ENCODE assay signal across 8 cellular contexts in genomic region chr5:55159763-55160492, GRCh38. TPM values are rescaled to one million over a fixed set of nuclear protein-coding genes. Genes with fewer than 3 reads are reported as not detected.
A peak's percentile ranks its signal among the peaks of the same experiment; 100 is the strongest.
DNase-seq lines count a peak whose midpoint lies in the region; ATAC-seq and TF ChIP-seq lines count a peak whose summit lies in the region.
"Had no signal": no experiment of that assay in that cellular context is flagged by ENCODE, and none has a peak within 500 bp of the region (broad histone marks: within the 10 kb centered on the region; RNA-seq: fewer than 3 reads in every experiment).

TSS of gene GPX8 (plus strand) at chr5:55160171. CDS start at chr5:55160193, 22 bp downstream.

- no peak for TF ChIP-seq EP300 in neural cell (conservative IDR thresholded peaks at IDR 0.05; ENCODE audit: poor library complexity, severe bottlenecking)

- no peak within 1 kb of the TSS for H3K27ac Mint-ChIP-seq in T-helper 17 cell
- H3K27ac Mint-ChIP-seq: activated naive CD8-positive, alpha-beta T cell had no signal

- no peaks in the 10 kb centered on the region for H3K9me2 ChIP-seq in neural cell (ENCODE audit: insufficient read depth, low read length)

- TF ChIP-seq CTCF in LNCaP clone FGC (IDR thresholded peaks at IDR 0.05; ENCODE audit: control insufficient read depth, extremely low read depth, insufficient read depth) = peak; percentile 54
- peak; percentile 66 for TF ChIP-seq CTCF in fibroblast of villous mesenchyme (IDR thresholded peaks at IDR 0.05; ENCODE audit: insufficient read depth, low read depth, low read length)
- peak; percentile 71 for TF ChIP-seq CTCF in neural cell (IDR thresholded peaks at IDR 0.05; ENCODE audit: poor library complexity, severe bottlenecking)

- H3K4me3 ChIP-seq in LNCaP clone FGC (ENCODE audit: low read depth, low read length) (peak within 1 kb of the TSS; percentile 54), fibroblast of villous mesenchyme (ENCODE audit: low read depth, low read length) (peak within 1 kb of the TSS; percentile 69), neural cell (ENCODE audit: low read length) (no peak within 1 kb of the TSS)

- peak; percentile 93 for DNase-seq in ELR (ENCODE audit: low read depth)
- peak; percentile 46 for DNase-seq in LNCaP clone FGC (ENCODE audit: low read depth)
- no peak for DNase-seq in T-helper 17 cell
- DNase-seq in fibroblast of villous mesenchyme (ENCODE audit: low read depth) = peak; percentile 94
- no peak for DNase-seq in germinal center (ENCODE audit: low spot score)

- peaks cover 47% of the 10 kb centered on the region for H3K27me3 Mint-ChIP-seq in T-helper 17 cell

- no peaks in the 10 kb centered on the region for H3K36me3 ChIP-seq in neural cell (ENCODE audit: insufficient read depth, low read length)

- no peaks in the 10 kb centered on the region for H3F3A ChIP-seq in neural cell (ENCODE audit: insufficient read depth, low read length, poor library complexity, severe bottlenecking)

- H4K20me1 ChIP-seq in neural cell (ENCODE audit: insufficient read depth) = no peaks in the 10 kb centered on the region

- H3K27ac ChIP-seq in neural cell (ENCODE audit: low read length) = no peak within 1 kb of the TSS

- H3K4me1 Mint-ChIP-seq in T-helper 17 cell = peaks cover 1% of the 10 kb centered on the region

- no peaks in the 10 kb centered on the region for H3K9me3 ChIP-seq in T-helper 17 cell (ENCODE audit: control insufficient read depth, low read length, poor library complexity, severe bottlenecking)
- H3K9me3 ChIP-seq in neural cell (ENCODE audit: low read length) = no peaks in the 10 kb centered on the region

- no peaks in the 10 kb centered on the region for H3K36me3 Mint-ChIP-seq in T-helper 17 cell (ENCODE audit: low read depth)
- H3K36me3 Mint-ChIP-seq: activated naive CD8-positive, alpha-beta T cell had no signal

- no peaks in the 10 kb centered on the region for H3K27me3 ChIP-seq in neural cell (ENCODE audit: insufficient read depth, low read depth, low read length)

- H3K4me2 ChIP-seq in neural cell (ENCODE audit: low read length) = no peak within 1 kb of the TSS

- no peak within 1 kb of the TSS for H3K9ac ChIP-seq in neural cell (ENCODE audit: low read length)

- ATAC-seq in T-helper 17 cell (peak; percentile 74), GM19328 (IDR thresholded peaks at IDR 0.05; ENCODE audit: unreplicated experiment) (no peak)

- peaks cover 4% of the 10 kb centered on the region for H3K79me2 ChIP-seq in neural cell (replicated peaks; ENCODE audit: insufficient read depth, low read length)

- no peak within 1 kb of the TSS for H3K4me3 Mint-ChIP-seq in T-helper 17 cell
- H3K4me3 Mint-ChIP-seq: activated naive CD8-positive, alpha-beta T cell had no signal

- TF ChIP-seq RAD21 in neural cell (conservative IDR thresholded peaks at IDR 0.05) = peak; percentile 70

- H2AFZ ChIP-seq in neural cell (ENCODE audit: low read depth, low read length) = no peak within 1 kb of the TSS

TF ChIP-seq in neural cell, 6 proteins besides CTCF, POLR2A, EP300 and RAD21:
- no peak for TF ChIP-seq POLR2AphosphoS5 (IDR thresholded peaks at IDR 0.05)
- TF ChIP-seq SMC3 (conservative IDR thresholded peaks at IDR 0.05; ENCODE audit: poor library complexity) = peak; percentile 66

RNA-seq across cellular contexts. Expression of gene GPX8, which starts in this region (rescaled TPM):
- total RNA-seq in T-helper 17 cell (not detected), fibroblast of villous mesenchyme (133 and 182 TPM in 2 replicates)
- 0.20 and 1.2 TPM in 2 replicates for polyA plus RNA-seq in neural cell
- polyA minus RNA-seq in neural cell = 1.5 and 2.9 TPM in 2 replicates

Comparison
In these comparisons a context has a peak if more than half of its experiments do, and no peak if none do; other contexts are left out.
1. RNA of gene GPX8 (total RNA-seq): 133 to 182 TPM in fibroblast of villous mesenchyme; not detected in T-helper 17 cell; every median in the first group is over 100 times any median in the second.
2. Peak in ATAC-seq in T-helper 17 cell; RNA of the gene not detected or under 1 TPM.
3. DNase-seq: peak in ELR (single experiment), LNCaP clone FGC (single experiment) and fibroblast of villous mesenchyme (single experiment); none in T-helper 17 cell (0 of 3) and germinal center (single experiment).
4. Peak in every context shown above with its lines, with median percentiles within 50 percentile points of each other: CTCF ChIP-seq.